1 cellular context compared by ENCODE assay signal in the genomic region with DNA sequence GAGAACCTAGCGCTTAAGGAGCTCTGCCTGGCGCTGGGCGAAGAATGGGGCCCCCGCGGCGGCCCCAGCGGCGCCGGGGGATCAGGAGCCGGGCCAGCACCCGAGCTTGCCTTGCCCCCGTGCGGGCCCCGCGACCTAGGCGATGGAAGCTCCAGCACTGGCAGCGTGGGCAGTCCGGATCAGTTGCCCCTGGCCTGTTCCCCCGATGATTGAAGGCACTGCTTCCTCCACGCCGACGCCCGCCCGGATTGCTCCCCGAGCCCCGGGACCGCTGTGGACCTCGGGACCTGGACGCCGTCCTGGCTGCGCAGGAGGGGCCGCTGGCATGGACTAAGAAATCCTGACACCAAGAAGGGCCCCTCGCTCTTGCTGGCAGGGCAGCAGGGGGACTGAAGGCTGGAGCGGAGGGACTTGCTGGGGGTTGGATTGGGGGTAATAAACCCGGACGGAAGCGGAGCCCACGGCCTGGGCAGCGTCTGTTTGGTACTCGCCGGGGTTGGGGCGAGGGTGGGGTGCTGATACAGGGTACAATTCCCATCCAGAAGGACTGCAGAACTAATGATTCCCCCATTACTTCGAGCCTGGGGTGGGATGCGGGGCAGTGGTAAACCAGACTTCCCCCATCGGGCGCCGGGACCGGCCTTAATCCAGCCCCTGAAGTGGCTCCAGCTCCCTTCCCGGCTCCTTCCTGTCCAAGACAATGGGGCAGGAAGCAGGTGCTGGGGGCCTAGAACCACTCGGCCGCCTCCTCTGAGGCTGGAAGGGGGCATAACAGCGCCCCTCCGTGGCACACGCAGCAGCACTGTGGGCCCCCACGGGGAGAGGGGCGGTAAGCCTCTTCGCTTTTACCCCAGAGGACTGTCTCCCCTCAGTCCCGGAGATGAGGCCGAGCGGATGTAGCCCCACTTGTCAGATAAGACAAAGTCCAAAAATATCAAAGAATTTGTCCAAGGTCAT.
TF ChIP-seq lines count a peak whose summit lies in the region.

No MANE protein-coding gene starts in this region.

TF ChIP-seq in HepG2, 621 proteins besides CTCF, POLR2A, EP300 and RAD21 (continued from another document and continues in another):
- TF ChIP-seq, protein P1, sequence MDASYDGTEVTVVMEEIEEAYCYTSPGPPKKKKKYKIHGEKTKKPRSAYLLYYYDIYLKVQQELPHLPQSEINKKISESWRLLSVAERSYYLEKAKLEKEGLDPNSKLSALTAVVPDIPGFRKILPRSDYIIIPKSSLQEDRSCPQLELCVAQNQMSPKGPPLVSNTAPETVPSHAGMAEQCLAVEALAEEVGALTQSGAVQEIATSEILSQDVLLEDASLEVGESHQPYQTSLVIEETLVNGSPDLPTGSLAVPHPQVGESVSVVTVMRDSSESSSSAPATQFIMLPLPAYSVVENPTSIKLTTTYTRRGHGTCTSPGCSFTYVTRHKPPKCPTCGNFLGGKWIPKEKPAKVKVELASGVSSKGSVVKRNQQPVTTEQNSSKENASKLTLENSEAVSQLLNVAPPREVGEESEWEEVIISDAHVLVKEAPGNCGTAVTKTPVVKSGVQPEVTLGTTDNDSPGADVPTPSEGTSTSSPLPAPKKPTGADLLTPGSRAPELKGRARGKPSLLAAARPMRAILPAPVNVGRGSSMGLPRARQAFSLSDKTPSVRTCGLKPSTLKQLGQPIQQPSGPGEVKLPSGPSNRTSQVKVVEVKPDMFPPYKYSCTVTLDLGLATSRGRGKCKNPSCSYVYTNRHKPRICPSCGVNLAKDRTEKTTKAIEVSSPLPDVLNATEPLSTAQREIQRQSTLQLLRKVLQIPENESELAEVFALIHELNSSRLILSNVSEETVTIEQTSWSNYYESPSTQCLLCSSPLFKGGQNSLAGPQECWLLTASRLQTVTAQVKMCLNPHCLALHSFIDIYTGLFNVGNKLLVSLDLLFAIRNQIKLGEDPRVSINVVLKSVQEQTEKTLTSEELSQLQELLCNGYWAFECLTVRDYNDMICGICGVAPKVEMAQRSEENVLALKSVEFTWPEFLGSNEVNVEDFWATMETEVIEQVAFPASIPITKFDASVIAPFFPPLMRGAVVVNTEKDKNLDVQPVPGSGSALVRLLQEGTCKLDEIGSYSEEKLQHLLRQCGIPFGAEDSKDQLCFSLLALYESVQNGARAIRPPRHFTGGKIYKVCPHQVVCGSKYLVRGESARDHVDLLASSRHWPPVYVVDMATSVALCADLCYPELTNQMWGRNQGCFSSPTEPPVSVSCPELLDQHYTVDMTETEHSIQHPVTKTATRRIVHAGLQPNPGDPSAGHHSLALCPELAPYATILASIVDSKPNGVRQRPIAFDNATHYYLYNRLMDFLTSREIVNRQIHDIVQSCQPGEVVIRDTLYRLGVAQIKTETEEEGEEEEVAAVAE (CRISPR knock-in tag; IDR thresholded peaks at IDR 0.05; ENCODE audit: borderline replicate concordance): no peak
- no peak for TF ChIP-seq MTA3 (CRISPR knock-in tag; IDR thresholded peaks at IDR 0.05)
- 0 out of 2 replicates have a peak, but pooled peaks have one; percentile 14 for TF ChIP-seq ZNF605 (CRISPR knock-in tag; IDR thresholded peaks at IDR 0.05)
- TF ChIP-seq CHCHD3 (CRISPR knock-in tag; IDR thresholded peaks at IDR 0.05): no peak
- no peak for TF ChIP-seq GPN1 (CRISPR knock-in tag; IDR thresholded peaks at IDR 0.05; ENCODE audit: borderline replicate concordance)
- TF ChIP-seq NR3C1 (CRISPR knock-in tag; IDR thresholded peaks at IDR 0.05): no peak
- 0 out of 2 replicates have a peak, but pooled peaks have one; percentile 9 for TF ChIP-seq ZNF333 (CRISPR knock-in tag; IDR thresholded peaks at IDR 0.05; ENCODE audit: borderline replicate concordance)
- TF ChIP-seq ZNF124 (CRISPR knock-in tag; IDR thresholded peaks at IDR 0.05): no peak
- TF ChIP-seq SRSF4 (IDR thresholded peaks at IDR 0.05; ENCODE audit: low read depth, low read length, poor library complexity, severe bottlenecking): no peak
- TF ChIP-seq, protein P2, sequence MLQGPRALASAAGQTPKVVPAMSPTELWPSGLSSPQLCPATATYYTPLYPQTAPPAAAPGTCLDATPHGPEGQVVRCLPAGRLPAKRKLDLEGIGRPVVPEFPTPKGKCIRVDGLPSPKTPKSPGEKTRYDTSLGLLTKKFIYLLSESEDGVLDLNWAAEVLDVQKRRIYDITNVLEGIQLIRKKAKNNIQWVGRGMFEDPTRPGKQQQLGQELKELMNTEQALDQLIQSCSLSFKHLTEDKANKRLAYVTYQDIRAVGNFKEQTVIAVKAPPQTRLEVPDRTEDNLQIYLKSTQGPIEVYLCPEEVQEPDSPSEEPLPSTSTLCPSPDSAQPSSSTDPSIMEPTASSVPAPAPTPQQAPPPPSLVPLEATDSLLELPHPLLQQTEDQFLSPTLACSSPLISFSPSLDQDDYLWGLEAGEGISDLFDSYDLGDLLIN (CRISPR knock-in tag; IDR thresholded peaks at IDR 0.05; ENCODE audit: borderline replicate concordance): no peak
- no peak for TF ChIP-seq ATF7 (IDR thresholded peaks at IDR 0.05)
- no peak; the same call in 1 of the 2 replicates for TF ChIP-seq ATF7 (CRISPR knock-in tag; IDR thresholded peaks at IDR 0.05)
- TF ChIP-seq, protein P3, sequence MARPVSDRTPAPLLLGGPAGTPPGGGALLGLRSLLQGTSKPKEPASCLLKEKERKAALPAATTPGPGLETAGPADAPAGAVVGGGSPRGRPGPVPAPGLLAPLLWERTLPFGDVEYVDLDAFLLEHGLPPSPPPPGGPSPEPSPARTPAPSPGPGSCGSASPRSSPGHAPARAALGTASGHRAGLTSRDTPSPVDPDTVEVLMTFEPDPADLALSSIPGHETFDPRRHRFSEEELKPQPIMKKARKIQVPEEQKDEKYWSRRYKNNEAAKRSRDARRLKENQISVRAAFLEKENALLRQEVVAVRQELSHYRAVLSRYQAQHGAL (CRISPR knock-in tag; IDR thresholded peaks at IDR 0.05; ENCODE audit: not compliant biosample characterization): no peak
- no peak for TF ChIP-seq EHMT2 (IDR thresholded peaks at IDR 0.05; ENCODE audit: borderline replicate concordance, low read depth, low read length)
- TF ChIP-seq, protein P4, sequence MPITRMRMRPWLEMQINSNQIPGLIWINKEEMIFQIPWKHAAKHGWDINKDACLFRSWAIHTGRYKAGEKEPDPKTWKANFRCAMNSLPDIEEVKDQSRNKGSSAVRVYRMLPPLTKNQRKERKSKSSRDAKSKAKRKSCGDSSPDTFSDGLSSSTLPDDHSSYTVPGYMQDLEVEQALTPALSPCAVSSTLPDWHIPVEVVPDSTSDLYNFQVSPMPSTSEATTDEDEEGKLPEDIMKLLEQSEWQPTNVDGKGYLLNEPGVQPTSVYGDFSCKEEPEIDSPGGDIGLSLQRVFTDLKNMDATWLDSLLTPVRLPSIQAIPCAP (CRISPR knock-in tag; IDR thresholded peaks at IDR 0.05; ENCODE audit: low read depth): no peak
- no peak for TF ChIP-seq ZNF468 (CRISPR knock-in tag; IDR thresholded peaks at IDR 0.05)
- 0 out of 2 replicates have a peak, but pooled peaks have one; percentile 54 for TF ChIP-seq NCOA5 (CRISPR knock-in tag; IDR thresholded peaks at IDR 0.05)
- TF ChIP-seq ZNF709 (CRISPR knock-in tag; IDR thresholded peaks at IDR 0.05): no peak
- TF ChIP-seq, protein P5, sequence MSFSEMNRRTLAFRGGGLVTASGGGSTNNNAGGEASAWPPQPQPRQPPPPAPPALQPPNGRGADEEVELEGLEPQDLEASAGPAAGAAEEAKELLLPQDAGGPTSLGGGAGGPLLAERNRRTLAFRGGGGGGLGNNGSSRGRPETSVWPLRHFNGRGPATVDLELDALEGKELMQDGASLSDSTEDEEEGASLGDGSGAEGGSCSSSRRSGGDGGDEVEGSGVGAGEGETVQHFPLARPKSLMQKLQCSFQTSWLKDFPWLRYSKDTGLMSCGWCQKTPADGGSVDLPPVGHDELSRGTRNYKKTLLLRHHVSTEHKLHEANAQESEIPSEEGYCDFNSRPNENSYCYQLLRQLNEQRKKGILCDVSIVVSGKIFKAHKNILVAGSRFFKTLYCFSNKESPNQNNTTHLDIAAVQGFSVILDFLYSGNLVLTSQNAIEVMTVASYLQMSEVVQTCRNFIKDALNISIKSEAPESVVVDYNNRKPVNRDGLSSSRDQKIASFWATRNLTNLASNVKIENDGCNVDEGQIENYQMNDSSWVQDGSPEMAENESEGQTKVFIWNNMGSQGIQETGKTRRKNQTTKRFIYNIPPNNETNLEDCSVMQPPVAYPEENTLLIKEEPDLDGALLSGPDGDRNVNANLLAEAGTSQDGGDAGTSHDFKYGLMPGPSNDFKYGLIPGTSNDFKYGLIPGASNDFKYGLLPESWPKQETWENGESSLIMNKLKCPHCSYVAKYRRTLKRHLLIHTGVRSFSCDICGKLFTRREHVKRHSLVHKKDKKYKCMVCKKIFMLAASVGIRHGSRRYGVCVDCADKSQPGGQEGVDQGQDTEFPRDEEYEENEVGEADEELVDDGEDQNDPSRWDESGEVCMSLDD (CRISPR knock-in tag; IDR thresholded peaks at IDR 0.05; ENCODE audit: borderline replicate concordance): peak; percentile 88; the same call in 1 of the 2 replicates
- no peak for TF ChIP-seq ZNF562 (CRISPR knock-in tag; IDR thresholded peaks at IDR 0.05; ENCODE audit: borderline replicate concordance)
- TF ChIP-seq, protein P6, sequence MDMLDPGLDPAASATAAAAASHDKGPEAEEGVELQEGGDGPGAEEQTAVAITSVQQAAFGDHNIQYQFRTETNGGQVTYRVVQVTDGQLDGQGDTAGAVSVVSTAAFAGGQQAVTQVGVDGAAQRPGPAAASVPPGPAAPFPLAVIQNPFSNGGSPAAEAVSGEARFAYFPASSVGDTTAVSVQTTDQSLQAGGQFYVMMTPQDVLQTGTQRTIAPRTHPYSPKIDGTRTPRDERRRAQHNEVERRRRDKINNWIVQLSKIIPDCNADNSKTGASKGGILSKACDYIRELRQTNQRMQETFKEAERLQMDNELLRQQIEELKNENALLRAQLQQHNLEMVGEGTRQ (IDR thresholded peaks at IDR 0.05; ENCODE audit: low read depth, low read length): no peak
- TF ChIP-seq, protein P6 (CRISPR knock-in tag; IDR thresholded peaks at IDR 0.05; ENCODE audit: borderline replicate concordance): no peak
- no peak for TF ChIP-seq ZSCAN30 (CRISPR knock-in tag; IDR thresholded peaks at IDR 0.05)
- TF ChIP-seq HMGA1 (CRISPR knock-in tag; conservative IDR thresholded peaks at IDR 0.05): no peak
- no peak for TF ChIP-seq TRIM24 (CRISPR knock-in tag; IDR thresholded peaks at IDR 0.05)
- peak; percentile 80 for TF ChIP-seq ESRRA (CRISPR knock-in tag; IDR thresholded peaks at IDR 0.05; ENCODE audit: low read depth)
- peak; percentile 45; the same call in 1 of the 2 replicates for TF ChIP-seq HDAC2 (CRISPR knock-in tag; IDR thresholded peaks at IDR 0.05)
- TF ChIP-seq FOXC1 (CRISPR knock-in tag; IDR thresholded peaks at IDR 0.05; ENCODE audit: borderline replicate concordance): no peak
- TF ChIP-seq, protein P7, sequence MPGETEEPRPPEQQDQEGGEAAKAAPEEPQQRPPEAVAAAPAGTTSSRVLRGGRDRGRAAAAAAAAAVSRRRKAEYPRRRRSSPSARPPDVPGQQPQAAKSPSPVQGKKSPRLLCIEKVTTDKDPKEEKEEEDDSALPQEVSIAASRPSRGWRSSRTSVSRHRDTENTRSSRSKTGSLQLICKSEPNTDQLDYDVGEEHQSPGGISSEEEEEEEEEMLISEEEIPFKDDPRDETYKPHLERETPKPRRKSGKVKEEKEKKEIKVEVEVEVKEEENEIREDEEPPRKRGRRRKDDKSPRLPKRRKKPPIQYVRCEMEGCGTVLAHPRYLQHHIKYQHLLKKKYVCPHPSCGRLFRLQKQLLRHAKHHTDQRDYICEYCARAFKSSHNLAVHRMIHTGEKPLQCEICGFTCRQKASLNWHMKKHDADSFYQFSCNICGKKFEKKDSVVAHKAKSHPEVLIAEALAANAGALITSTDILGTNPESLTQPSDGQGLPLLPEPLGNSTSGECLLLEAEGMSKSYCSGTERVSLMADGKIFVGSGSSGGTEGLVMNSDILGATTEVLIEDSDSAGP (CRISPR knock-in tag; IDR thresholded peaks at IDR 0.05; ENCODE audit: borderline replicate concordance): peak; percentile 32; the same call in 1 of the 2 replicates
- TF ChIP-seq MED8 (CRISPR knock-in tag; IDR thresholded peaks at IDR 0.05; ENCODE audit: insufficient replicate concordance): no peak
- TF ChIP-seq ZNF354B (CRISPR knock-in tag; IDR thresholded peaks at IDR 0.05): no peak
- TF ChIP-seq TSC22D2 (CRISPR knock-in tag; IDR thresholded peaks at IDR 0.05; ENCODE audit: borderline replicate concordance): no peak
- no peak for TF ChIP-seq ZNF773 (CRISPR knock-in tag; IDR thresholded peaks at IDR 0.05; ENCODE audit: borderline replicate concordance)
- no peak for TF ChIP-seq ZNF790 (CRISPR knock-in tag; IDR thresholded peaks at IDR 0.05; ENCODE audit: borderline replicate concordance)
- no peak for TF ChIP-seq HNRNPUL1 (IDR thresholded peaks at IDR 0.05; ENCODE audit: low read depth, low read length)
- TF ChIP-seq NAIF1 (CRISPR knock-in tag; IDR thresholded peaks at IDR 0.05; ENCODE audit: borderline replicate concordance): no peak
- TF ChIP-seq ZNF30 (CRISPR knock-in tag; IDR thresholded peaks at IDR 0.05): no peak
- TF ChIP-seq FOXK1 (CRISPR knock-in tag; IDR thresholded peaks at IDR 0.05; ENCODE audit: borderline replicate concordance, low read depth): peak; percentile 25; the same call in 1 of the 2 replicates
- no peak for TF ChIP-seq CEBPG (CRISPR knock-in tag; IDR thresholded peaks at IDR 0.05)
- no peak for TF ChIP-seq ZNF552 (CRISPR knock-in tag; IDR thresholded peaks at IDR 0.05; ENCODE audit: borderline replicate concordance)
- TF ChIP-seq CBX1 (IDR thresholded peaks at IDR 0.05; ENCODE audit: low read depth): peak; percentile 21
